Comparison of ENCODE assay signal across 10 cellular contexts in genomic region chr7:114415054-114415997, GRCh38. TPM values are rescaled to one million over a fixed set of nuclear protein-coding genes. Genes with fewer than 3 reads are reported as not detected.
DNase-seq lines count a peak whose midpoint lies in the region; ATAC-seq and TF ChIP-seq lines count a peak whose summit lies in the region.
"Had no signal": no experiment of that assay in that cellular context is flagged by ENCODE, and none has a peak within 500 bp of the region (broad histone marks: within the 10 kb centered on the region; RNA-seq: fewer than 3 reads in every experiment).

No MANE protein-coding gene starts in this region.

- H3K9ac ChIP-seq in MM.1S (ENCODE audit: low read length) = no peak overlapping the region

- H3K9me3 ChIP-seq in osteoblast (ENCODE audit: low read depth, low read length) = no peaks in the 10 kb centered on the region
- no peaks in the 10 kb centered on the region for H3K9me3 ChIP-seq in MM.1S (replicated peaks; ENCODE audit: insufficient read depth, low read length)
- H3K9me3 ChIP-seq in CD8-positive, alpha-beta memory T cell (ENCODE audit: low read length) = no peaks in the 10 kb centered on the region

- POLR2A ChIA-PET in CD8-positive, alpha-beta memory T cell (lab: Charles Lee) = no interaction called here

- H3K4me3 ChIP-seq in osteoblast (ENCODE audit: insufficient read depth, low read length) (peak overlapping the region; percentile 67), MM.1S (ENCODE audit: low read length) (no peak overlapping the region)
- no peak overlapping the region for H3K4me3 ChIP-seq in CD8-positive, alpha-beta memory T cell (ENCODE audit: low read length)
- H3K4me3 ChIP-seq: K562 had no signal

- no peak overlapping the region for H3K27ac Mint-ChIP-seq in CD8-positive, alpha-beta memory T cell

- DNase-seq in COLO668 (lab: John Stamatoyannopoulos, UW; ENCODE audit: unreplicated experiment) = peak; percentile 41
- DNase-seq in NCI-H69 (lab: John Stamatoyannopoulos, UW) = peak; percentile 77
- DNase-seq in osteoblast (ENCODE audit: insufficient read length, low spot score, missing footprints) = no peak
- DNase-seq in activated gamma-delta T cell treated with Interleukin-2 at 50 U/mL for 16 hours = no peak
- no peak for DNase-seq in MM.1S
- no peak for DNase-seq in activated T-cell treated with anti-CD3 and anti-CD28 coated beads, Interleukin-2, amount 50 U/mL, for 48 hours
- no peak for DNase-seq in CD8-positive, alpha-beta memory T cell
- DNase-seq: kidney glomerular epithelial cell had no signal

- no peak overlapping the region for H3K4me3 Mint-ChIP-seq in CD8-positive, alpha-beta memory T cell

- TF ChIP-seq CTCF in osteoblast (IDR thresholded peaks at IDR 0.05; ENCODE audit: extremely low read depth, low read depth, low read length) (no peak), MM.1S (IDR thresholded peaks at IDR 0.05; ENCODE audit: low read length) (no peak)

- no peaks in the 10 kb centered on the region for H3F3A ChIP-seq in MM.1S (ENCODE audit: insufficient read depth, low read length)

- H3K36me3 ChIP-seq in osteoblast (ENCODE audit: insufficient read depth, low read length) = no peaks in the 10 kb centered on the region
- H3K36me3 ChIP-seq in MM.1S (replicated peaks; ENCODE audit: insufficient read depth, low read length) = no peaks in the 10 kb centered on the region
- H3K36me3 ChIP-seq in CD8-positive, alpha-beta memory T cell (ENCODE audit: insufficient read depth, low read length) = no peaks in the 10 kb centered on the region

- H3K9me2 ChIP-seq in MM.1S (replicated peaks; ENCODE audit: insufficient read depth, low read length) = no peaks in the 10 kb centered on the region

- H2AFZ ChIP-seq in osteoblast (ENCODE audit: low read length) (peak overlapping the region; percentile 73), MM.1S (ENCODE audit: low read length) (no peak overlapping the region)

- CTCF ChIA-PET in CD8-positive, alpha-beta memory T cell (lab: Charles Lee) = no interaction called here

- peak; percentile 23 for ATAC-seq in esophagus mucosa
- ATAC-seq: K562 had no signal

- H3K27me3 ChIP-seq in osteoblast (ENCODE audit: insufficient read depth, low read length) (no peaks in the 10 kb centered on the region), MM.1S (replicated peaks; ENCODE audit: insufficient read depth, low read length) (no peaks in the 10 kb centered on the region)
- no peaks in the 10 kb centered on the region for H3K27me3 ChIP-seq in CD8-positive, alpha-beta memory T cell (ENCODE audit: insufficient read depth, low read length, poor library complexity, severe bottlenecking)

- H4K20me1 ChIP-seq in osteoblast (ENCODE audit: insufficient read depth, low read length) (no peaks in the 10 kb centered on the region), MM.1S (ENCODE audit: insufficient read depth, low read length) (no peaks in the 10 kb centered on the region)

- H3K4me1 ChIP-seq in osteoblast (ENCODE audit: insufficient read depth, low read length) = peaks cover 5% of the 10 kb centered on the region
- H3K4me1 ChIP-seq in MM.1S (ENCODE audit: low read length) = no peaks in the 10 kb centered on the region
- no peaks in the 10 kb centered on the region for H3K4me1 ChIP-seq in CD8-positive, alpha-beta memory T cell (ENCODE audit: insufficient read depth, low read length)

- no peaks in the 10 kb centered on the region for H3K9me3 Mint-ChIP-seq in CD8-positive, alpha-beta memory T cell

- H3K79me2 ChIP-seq in osteoblast (ENCODE audit: insufficient read depth, low read length) (no peaks in the 10 kb centered on the region), MM.1S (ENCODE audit: low read length) (no peaks in the 10 kb centered on the region)

- H3K4me2 ChIP-seq in osteoblast (ENCODE audit: insufficient read depth, low read length) (peak overlapping the region; percentile 86), MM.1S (ENCODE audit: low read depth, low read length) (no peak overlapping the region)

- no peaks in the 10 kb centered on the region for H3K27me3 Mint-ChIP-seq in CD8-positive, alpha-beta memory T cell

- no peak overlapping the region for H3K27ac ChIP-seq in osteoblast (ENCODE audit: low read depth, low read length)
- H3K27ac ChIP-seq in MM.1S (ENCODE audit: low read length) = no peak overlapping the region
- H3K27ac ChIP-seq in CD8-positive, alpha-beta memory T cell (ENCODE audit: low read depth, low read length) = no peak overlapping the region

- no peaks in the 10 kb centered on the region for H3K36me3 Mint-ChIP-seq in CD8-positive, alpha-beta memory T cell

- no peaks in the 10 kb centered on the region for H3K4me1 Mint-ChIP-seq in CD8-positive, alpha-beta memory T cell

RNA-seq across cellular contexts. Expression of gene FOXP2, which starts 0.7 kb away (rescaled TPM):
- total RNA-seq in esophagus mucosa = 5.0 TPM
- 3.8 and 5.8 TPM in 2 replicates for total RNA-seq in osteoblast
- not detected for total RNA-seq in CD8-positive, alpha-beta memory T cell
- not detected for polyA plus RNA-seq in CD8-positive, alpha-beta memory T cell
- total RNA-seq: K562 had no signal
- polyA plus RNA-seq: K562 had no signal

Comparison
In these comparisons a context has a peak if more than half of its experiments do, and no peak if none do; other contexts are left out.
1. DNase-seq: peak in COLO668 (single experiment) and NCI-H69 (single experiment); none in osteoblast (single experiment), activated gamma-delta T cell treated with Interleukin-2 at 50 U/mL for 16 hours (single experiment), MM.1S (single experiment), activated T-cell treated with anti-CD3 and anti-CD28 coated beads, Interleukin-2, amount 50 U/mL, for 48 hours (0 of 2) and CD8-positive, alpha-beta memory T cell (0 of 5).